In the genomic region with DNA sequence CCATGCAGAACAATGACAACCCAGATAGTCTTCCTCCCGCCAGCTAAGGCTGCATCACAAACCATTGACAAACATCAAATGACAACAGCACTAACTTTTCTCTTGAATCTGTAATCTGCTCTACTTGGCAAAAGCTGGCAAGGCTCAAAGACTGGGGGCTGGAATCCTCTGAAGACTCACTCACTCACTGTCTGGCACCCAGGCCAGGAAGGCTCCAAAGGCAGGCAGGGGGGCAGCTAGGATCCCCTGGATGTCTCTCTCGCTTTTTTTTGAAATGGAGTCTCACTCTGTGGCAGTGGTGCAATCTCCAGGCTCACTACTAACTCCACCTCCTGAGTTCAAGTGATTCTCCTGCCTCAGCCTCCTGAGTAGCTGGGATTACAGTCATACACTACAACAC, we compare ENCODE assay signal across 19 cellular contexts.
A peak's percentile ranks its signal among the peaks of the same experiment; 100 is the strongest.
DNase-seq lines count a peak whose midpoint lies in the region; ATAC-seq and TF ChIP-seq lines count a peak whose summit lies in the region.
"Had no signal": no experiment of that assay in that cellular context is flagged by ENCODE, and none has a peak within 500 bp of the region (broad histone marks: within the 10 kb centered on the region; RNA-seq: fewer than 3 reads in every experiment).

No MANE protein-coding gene starts in this region.

- H3K4me3 ChIP-seq in heart left ventricle (no peak overlapping the region), MG63 (no peak overlapping the region), mesendoderm (ENCODE audit: low read length) (no peak overlapping the region)
- no peak overlapping the region for H3K4me3 ChIP-seq in effector memory CD4-positive, alpha-beta T cell (ENCODE audit: insufficient read depth, low read depth, low read length, poor library complexity, severe bottlenecking)
- H3K4me3 ChIP-seq: GM23338 had no signal

- DNase-seq in cardiac septum (ENCODE audit: low spot score) = peak; percentile 12
- no peak for DNase-seq in heart left ventricle
- peak; percentile 73 for DNase-seq in MG63
- DNase-seq in mesendoderm = peak; percentile 82
- no peak for DNase-seq in effector memory CD4-positive, alpha-beta T cell
- no peak for DNase-seq in T-cell
- no peak for DNase-seq in activated effector memory CD4-positive, alpha-beta T cell treated with Interleukin-2 at 50 U/mL for 16 hours
- DNase-seq: C1 segment of cervical spinal cord; Calu3; CD4-positive, alpha-beta memory T cell; COR-L47; DMS53; DMS79 treated with DMSO at 0.1 percent for 48 hours; GF-D8; H9 had no signal

- H3K4me1 ChIP-seq in heart left ventricle = no peaks in the 10 kb centered on the region
- no peaks in the 10 kb centered on the region for H3K4me1 ChIP-seq in mesendoderm (ENCODE audit: control insufficient read depth, low read depth, low read length)
- no peaks in the 10 kb centered on the region for H3K4me1 ChIP-seq in effector memory CD4-positive, alpha-beta T cell (ENCODE audit: control insufficient read depth, insufficient read depth, low read length, poor library complexity, severe bottlenecking)

- H3K27ac Mint-ChIP-seq in T-cell = no peak overlapping the region
- H3K27ac Mint-ChIP-seq: B cell; CD4-positive, alpha-beta memory T cell; GM23338; H9 had no signal

- no peak for TF ChIP-seq CTCF in heart left ventricle (IDR thresholded peaks at IDR 0.05)

- no peak overlapping the region for H3K4me2 ChIP-seq in mesendoderm (ENCODE audit: low read length)
- H3K4me2 ChIP-seq: GM23338 had no signal

- H3K79me1 ChIP-seq in mesendoderm (ENCODE audit: low read length) = no peaks in the 10 kb centered on the region

- no peaks in the 10 kb centered on the region for H3K36me3 Mint-ChIP-seq in T-cell
- H3K36me3 Mint-ChIP-seq: CD4-positive, alpha-beta memory T cell had no signal

- no peak overlapping the region for H2BK15ac ChIP-seq in mesendoderm (replicated peaks; ENCODE audit: low read depth)

- H3K27ac ChIP-seq in heart left ventricle (no peak overlapping the region), mesendoderm (ENCODE audit: low read depth, low read length) (no peak overlapping the region)
- H3K27ac ChIP-seq in effector memory CD4-positive, alpha-beta T cell (ENCODE audit: insufficient read depth, low read length, poor library complexity, severe bottlenecking) = no peak overlapping the region
- H3K27ac ChIP-seq: 22Rv1 had no signal

- no peaks in the 10 kb centered on the region for H3K36me3 ChIP-seq in heart left ventricle
- no peaks in the 10 kb centered on the region for H3K36me3 ChIP-seq in MG63
- H3K36me3 ChIP-seq in mesendoderm (ENCODE audit: control insufficient read depth, insufficient read depth, low read length) = no peaks in the 10 kb centered on the region
- H3K36me3 ChIP-seq in effector memory CD4-positive, alpha-beta T cell (ENCODE audit: control insufficient read depth, insufficient read depth, low read length) = no peaks in the 10 kb centered on the region

- no peaks in the 10 kb centered on the region for H3K4me1 Mint-ChIP-seq in T-cell
- H3K4me1 Mint-ChIP-seq: CD4-positive, alpha-beta memory T cell had no signal

- H3K27me3 Mint-ChIP-seq in T-cell = peaks cover 11 to 13% of the 10 kb centered on the region in 2 donors
- H3K27me3 Mint-ChIP-seq: B cell had no signal

- H3K9ac ChIP-seq in mesendoderm (ENCODE audit: low read length) = no peak overlapping the region

- no peaks in the 10 kb centered on the region for H3K9me3 Mint-ChIP-seq in T-cell
- H3K9me3 Mint-ChIP-seq: CD4-positive, alpha-beta memory T cell; GM23338; H9 had no signal

- no peak overlapping the region for H3K18ac ChIP-seq in mesendoderm (ENCODE audit: low read length)

- H3K56ac ChIP-seq in mesendoderm (ENCODE audit: low read length) = no peak overlapping the region

- H4K8ac ChIP-seq in mesendoderm (ENCODE audit: low read depth, low read length) = no peak overlapping the region

- no peak for TF ChIP-seq POLR2A in heart left ventricle (IDR thresholded peaks at IDR 0.05)

- POLR2A ChIA-PET in T-cell (lab: Charles Lee) = no interaction called here

- intact Hi-C loops in cardiac septum (cut with DNase I) = no loop called here
- intact Hi-C loops in heart left ventricle (cut with DNase I) = no loop called here

- no peak overlapping the region for H2BK5ac ChIP-seq in mesendoderm (ENCODE audit: low read length)

- ATAC-seq in heart left ventricle (no peak), T-cell (replicated peaks in 1 of 4) (no peak)
- ATAC-seq: GM23338, HCT116 had no signal

- H3K4ac ChIP-seq in mesendoderm (ENCODE audit: low read depth, low read length) = no peak overlapping the region

- H3K4me3 Mint-ChIP-seq in T-cell = no peak overlapping the region
- H3K4me3 Mint-ChIP-seq: B cell; CD4-positive, alpha-beta memory T cell; GM23338; H9 had no signal

- H3K27me3 ChIP-seq in heart left ventricle (no peaks in the 10 kb centered on the region), MG63 (no peaks in the 10 kb centered on the region), mesendoderm (ENCODE audit: insufficient read depth, low read length, poor library complexity) (no peaks in the 10 kb centered on the region)
- H3K27me3 ChIP-seq in effector memory CD4-positive, alpha-beta T cell (replicated peaks; ENCODE audit: control insufficient read depth, insufficient read depth, low read length, poor library complexity, severe bottlenecking) = no peaks in the 10 kb centered on the region

- no peaks in the 10 kb centered on the region for H3K9me3 ChIP-seq in heart left ventricle
- H3K9me3 ChIP-seq in MG63 = no peaks in the 10 kb centered on the region
- no peaks in the 10 kb centered on the region for H3K9me3 ChIP-seq in effector memory CD4-positive, alpha-beta T cell (ENCODE audit: control insufficient read depth, low read length)

- no peak overlapping the region for H2BK120ac ChIP-seq in mesendoderm (ENCODE audit: low read depth, low read length)

- no peak overlapping the region for H4K5ac ChIP-seq in mesendoderm (ENCODE audit: low read length)

- no peak overlapping the region for H2AK5ac ChIP-seq in mesendoderm (ENCODE audit: low read length)

- H3K79me2 ChIP-seq in mesendoderm (ENCODE audit: control insufficient read depth, insufficient read depth, low read length) = no peaks in the 10 kb centered on the region

- CTCF ChIA-PET in T-cell (lab: Charles Lee) = interaction anchor here in 1 of 2 donors (0.7 kb wide), 1 partner anchor 338 kb away, joined by 3 read pairs; no protein-coding TSS in a partner anchor

- 72 to 80% (median 77%) methylated on average over 2 of the region's 2 CpGs for WGBS in heart left ventricle, 4 donors
- no CpG with 5 or more reads among the region's 2 CpGs for WGBS in mesendoderm (ENCODE audit: extremely low coverage, insufficient coverage, low lambda C conversion rate)

- H3K23ac ChIP-seq in mesendoderm (ENCODE audit: low read length) = no peak overlapping the region

Comparison
In these comparisons a context has a peak if more than half of its experiments do, and no peak if none do; other contexts are left out.
1. DNase-seq: peak in cardiac septum (single experiment), MG63 (single experiment) and mesendoderm (single experiment); none in heart left ventricle (0 of 5), effector memory CD4-positive, alpha-beta T cell (0 of 3), T-cell (0 of 34) and activated effector memory CD4-positive, alpha-beta T cell treated with Interleukin-2 at 50 U/mL for 16 hours (single experiment).